Comparison of ENCODE assay signal across 15 cellular contexts in the genomic region with DNA sequence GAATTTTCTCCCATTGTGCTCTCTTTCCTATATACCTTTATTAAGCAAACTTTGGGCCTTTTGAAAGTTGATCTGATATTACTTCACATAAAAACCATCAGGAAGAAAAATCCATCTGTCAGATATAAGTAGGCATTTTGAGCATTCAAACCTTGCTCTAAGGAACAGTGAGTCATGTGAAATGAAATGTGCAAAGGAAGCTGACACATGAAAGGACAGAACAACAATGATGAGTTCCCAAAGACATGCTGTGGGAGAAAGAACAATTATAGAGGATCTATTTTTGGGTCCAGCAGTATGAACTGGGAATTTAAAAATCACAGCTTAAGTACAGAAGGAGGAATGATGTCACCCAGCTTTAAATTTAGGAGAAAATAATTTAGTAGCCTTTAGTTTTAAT. TPM values are rescaled to one million over a fixed set of nuclear protein-coding genes. Genes with fewer than 3 reads are reported as not detected.
DNase-seq lines count a peak whose midpoint lies in the region; ATAC-seq and TF ChIP-seq lines count a peak whose summit lies in the region.
"Had no signal": no experiment of that assay in that cellular context is flagged by ENCODE, and none has a peak within 500 bp of the region (broad histone marks: within the 10 kb centered on the region; RNA-seq: fewer than 3 reads in every experiment).

No MANE protein-coding gene starts in this region.

- peak in 1 of 2 donors; percentile 58 for DNase-seq in cardiac muscle cell (ENCODE audit: low read depth in 1 of 2, low spot score in 1 of 2)
- DNase-seq in left ventricle myocardium superior = no peak
- peak; percentile 54 for DNase-seq in astrocyte of the hippocampus (ENCODE audit: low read depth, low spot score)
- DNase-seq in foreskin melanocyte = peak; percentile 13
- DNase-seq in effector CD8-positive, alpha-beta T cell (lab: John Stamatoyannopoulos, UW) = no peak
- DNase-seq: 8988T; activated CD4-positive, alpha-beta T cell treated with anti-CD3 and anti-CD28 coated beads for 1 hour; colonic mucosa; DMS79 treated with DMSO at 0.1 percent for 48 hours; NCI-H1048; NCI-H69 had no signal

- intact Hi-C loops in left ventricle myocardium superior (cut with micrococcal nuclease) = no loop called here

- no peaks in the 10 kb centered on the region for H3K9me3 ChIP-seq in cardiac muscle cell (ENCODE audit: low read depth)
- no peaks in the 10 kb centered on the region for H3K9me3 ChIP-seq in subcutaneous abdominal adipose tissue (ENCODE audit: control insufficient read depth in 5 of 5, low read length in 5 of 5)
- H3K9me3 ChIP-seq: colonic mucosa had no signal

- H3K4me3 ChIP-seq in cardiac muscle cell (no peak overlapping the region), subcutaneous abdominal adipose tissue (ENCODE audit: low read depth in 1 of 5, low read length in 5 of 5) (no peak overlapping the region)
- H3K4me3 ChIP-seq: colonic mucosa had no signal

- H3K27me3 ChIP-seq in cardiac muscle cell = no peaks in the 10 kb centered on the region
- H3K27me3 ChIP-seq in subcutaneous abdominal adipose tissue (ENCODE audit: control insufficient read depth in 5 of 5, insufficient read depth in 4 of 5, low read length in 5 of 5) = no peaks in the 10 kb centered on the region
- H3K27me3 ChIP-seq: colonic mucosa had no signal

- H3K36me3 ChIP-seq in cardiac muscle cell (no peaks in the 10 kb centered on the region), subcutaneous abdominal adipose tissue (ENCODE audit: control insufficient read depth in 5 of 5, insufficient read depth in 5 of 5, low read length in 5 of 5) (no peaks in the 10 kb centered on the region)
- H3K36me3 ChIP-seq: colonic mucosa had no signal

- H3K9ac ChIP-seq in subcutaneous abdominal adipose tissue (ENCODE audit: low read length in 5 of 5) = no peak overlapping the region

- H3K4me1 ChIP-seq in cardiac muscle cell (ENCODE audit: low read depth) (no peaks in the 10 kb centered on the region), subcutaneous abdominal adipose tissue (ENCODE audit: control insufficient read depth in 5 of 5, insufficient read depth in 5 of 5, low read length in 5 of 5) (peaks cover 0 to 19% (median 17%) of the 10 kb centered on the region in 5 donors)
- H3K4me1 ChIP-seq: colonic mucosa had no signal

- H3K27ac ChIP-seq in cardiac muscle cell (peak overlapping the region; percentile 0), subcutaneous abdominal adipose tissue (ENCODE audit: low read depth, low read length) (peak overlapping the region; percentile 20)
- H3K27ac ChIP-seq: colonic mucosa had no signal

- ATAC-seq in left ventricle myocardium superior (no peak), HG03432 (IDR thresholded peaks at IDR 0.05; ENCODE audit: unreplicated experiment) (no peak), HG03280 (IDR thresholded peaks at IDR 0.05; ENCODE audit: unreplicated experiment) (no peak)
- ATAC-seq: activated T-helper 17 cell treated with anti-CD3 and anti-CD28 coated beads, Interleukin-2, amount 50 U/mL, for 72 hours had no signal

- TF ChIP-seq CTCF in cardiac muscle cell (IDR thresholded peaks at IDR 0.05; ENCODE audit: low read depth, low read length) = no peak

RNA-seq across cellular contexts. Expression of a gene that starts 18.1 kb away (rescaled TPM):
- 3.9 and 5.6 TPM in 2 replicates for total RNA-seq in cardiac muscle cell
- polyA plus RNA-seq in cardiac muscle cell = 3.6 and 4.7 TPM in 2 replicates
- 27.5 TPM for total RNA-seq in left ventricle myocardium superior

Comparison
In these comparisons a context has a peak if more than half of its experiments do, and no peak if none do; other contexts are left out.
1. DNase-seq: peak in astrocyte of the hippocampus (single experiment) and foreskin melanocyte (single experiment); none in left ventricle myocardium superior (single experiment) and effector CD8-positive, alpha-beta T cell (single experiment).